ENCODE assay signal across 8 cellular contexts in the genomic region with DNA sequence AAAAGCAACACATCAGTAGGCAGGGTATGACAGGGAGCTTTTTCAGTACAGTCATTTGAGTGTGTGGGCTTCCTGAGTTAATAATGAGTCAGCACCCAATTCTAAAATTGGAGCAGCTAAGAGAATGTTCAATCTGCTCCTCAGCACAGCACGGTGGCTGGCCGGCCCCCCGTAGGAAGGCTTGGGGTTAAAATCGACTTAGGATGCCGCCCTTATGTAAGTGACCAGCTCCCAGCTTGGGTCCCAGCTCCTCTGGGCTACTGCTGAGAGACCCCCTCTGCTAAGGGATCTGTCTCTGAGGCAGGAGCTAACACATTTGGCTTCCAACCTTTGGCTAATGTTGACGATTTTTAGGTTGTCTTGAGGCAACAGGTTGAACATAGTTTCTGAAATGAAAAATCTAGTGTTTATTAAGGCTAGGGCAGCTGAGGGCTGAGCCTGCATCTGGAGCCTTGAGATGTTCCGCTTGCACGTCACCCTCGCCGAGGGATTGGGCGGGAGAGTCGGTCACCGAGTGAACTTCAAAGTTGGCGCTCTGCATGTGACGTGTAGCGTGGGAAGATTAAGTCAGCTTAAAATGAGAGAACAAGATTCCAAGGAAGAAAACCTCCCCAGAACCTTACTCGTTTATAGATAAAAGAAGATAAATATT.
DNase-seq lines count a peak whose midpoint lies in the region; ATAC-seq and TF ChIP-seq lines count a peak whose summit lies in the region.
"Not testable (repeated sequence)": the region's sequence is repeated elsewhere in the genome, so short reads cannot be mapped to it uniquely, and the experiment has no call there.

No MANE protein-coding gene starts in this region.

- not testable (repeated sequence) for H3K79me2 ChIP-seq in SU-DHL-6 (ENCODE audit: insufficient read depth, low read length); trophoblast cell (ENCODE audit: control insufficient read depth, insufficient read depth, low read length, poor library complexity)

- H3K27me3 ChIP-seq in SU-DHL-6 (ENCODE audit: low read length); adipocyte (replicated peaks; ENCODE audit: control insufficient read depth, insufficient read depth, low read length); trophoblast cell (ENCODE audit: insufficient read depth, low read length): not testable (repeated sequence)

- DNase-seq in AG04449 (ENCODE audit: low read depth, low spot score); Right ventricle myocardium superior; trophoblast cell: not testable (repeated sequence)
- peak; percentile 24 for DNase-seq in adipocyte (ENCODE audit: low read depth)

- H4K8ac ChIP-seq in trophoblast cell (ENCODE audit: low read depth, low read length): not testable (repeated sequence)

- H3K79me1 ChIP-seq in trophoblast cell (ENCODE audit: low read length): not testable (repeated sequence)

- ATAC-seq in GM18868 (IDR thresholded peaks at IDR 0.05; ENCODE audit: unreplicated experiment) (peak; percentile 81), HG02571 (IDR thresholded peaks at IDR 0.05; ENCODE audit: unreplicated experiment) (peak; percentile 59), HG03520 (IDR thresholded peaks at IDR 0.05; ENCODE audit: unreplicated experiment) (peak; percentile 60), Right ventricle myocardium superior (ENCODE audit: poor library complexity) (peak; percentile 41)

- H3K18ac ChIP-seq in trophoblast cell (ENCODE audit: low read length): not testable (repeated sequence)

- H3K9me2 ChIP-seq in SU-DHL-6 (replicated peaks; ENCODE audit: insufficient read depth, low read length): not testable (repeated sequence)

- H2AFZ ChIP-seq in SU-DHL-6 (ENCODE audit: low read depth, low read length, severe bottlenecking); trophoblast cell (ENCODE audit: insufficient read depth, low read length, poor library complexity): not testable (repeated sequence)

- H3K36me3 ChIP-seq in SU-DHL-6 (ENCODE audit: low read length); adipocyte (ENCODE audit: control insufficient read depth, insufficient read depth, low read length, severe bottlenecking); trophoblast cell (ENCODE audit: control insufficient read depth in 1 of 2, insufficient read depth in 2 of 2, low read length in 2 of 2): not testable (repeated sequence)

- not testable (repeated sequence) for H3K14ac ChIP-seq in trophoblast cell (ENCODE audit: low read length)

- not testable (repeated sequence) for H2AK5ac ChIP-seq in trophoblast cell (ENCODE audit: low read length)

- intact Hi-C loops in Right ventricle myocardium superior (cut with DNase I): not testable (repeated sequence)

- not testable (repeated sequence) for H3F3A ChIP-seq in SU-DHL-6 (ENCODE audit: insufficient read depth)

- CTCF ChIA-PET in AG04449 (lab: Yijun Ruan, JAX): not testable (repeated sequence)

- peak overlapping the region; percentile 2 for H2BK5ac ChIP-seq in trophoblast cell (ENCODE audit: low read depth, low read length, poor library complexity)

- H3K4me2 ChIP-seq in SU-DHL-6 (ENCODE audit: low read depth, low read length, poor library complexity, severe bottlenecking): peak overlapping the region; percentile 41
- H3K4me2 ChIP-seq in trophoblast cell (ENCODE audit: low read length): peak overlapping the region; percentile 63

- not testable (repeated sequence) for H2BK120ac ChIP-seq in trophoblast cell (ENCODE audit: insufficient read depth, low read length, poor library complexity)

- not testable (repeated sequence) for H3K23ac ChIP-seq in trophoblast cell (ENCODE audit: low read length)

- no CpG with 5 or more reads among the region's 17 CpGs for WGBS in trophoblast cell (ENCODE audit: extremely low coverage, insufficient coverage, insufficient read length)

- not testable (repeated sequence) for H4K12ac ChIP-seq in trophoblast cell (ENCODE audit: low read depth, low read length)

- not testable (repeated sequence) for H3K9ac ChIP-seq in SU-DHL-6 (ENCODE audit: low read length)
- H3K9ac ChIP-seq in adipocyte (ENCODE audit: low read length) (peak overlapping the region; percentile 81), trophoblast cell (ENCODE audit: low read length) (peak overlapping the region; percentile 78)

- not testable (repeated sequence) for H3K4ac ChIP-seq in trophoblast cell (ENCODE audit: low read depth, low read length)

- not testable (repeated sequence) for H3K27ac ChIP-seq in SU-DHL-6 (ENCODE audit: low read depth, low read length)
- H3K27ac ChIP-seq in trophoblast cell (ENCODE audit: low read depth, low read length): peak overlapping the region; percentile 33

- H3K4me1 ChIP-seq in adipocyte (ENCODE audit: control insufficient read depth, insufficient read depth, low read length): peaks cover 11% of the 10 kb centered on the region
- not testable (repeated sequence) for H3K4me1 ChIP-seq in trophoblast cell (ENCODE audit: control insufficient read depth in 1 of 2, insufficient read depth in 2 of 2, low read length in 2 of 2)

- not testable (repeated sequence) for H4K20me1 ChIP-seq in SU-DHL-6 (ENCODE audit: low read depth, low read length)

- POLR2A ChIA-PET in AG04449 (lab: Yijun Ruan, JAX): not testable (repeated sequence)

- not testable (repeated sequence) for TF ChIP-seq CTCF in AG04449 (IDR thresholded peaks at IDR 0.05; ENCODE audit: insufficient read depth, low read length, missing control alignments); SU-DHL-6 (IDR thresholded peaks at IDR 0.05; ENCODE audit: insufficient read depth, low read length, poor library complexity, severe bottlenecking)

- H2BK12ac ChIP-seq in trophoblast cell (ENCODE audit: low read length): peak overlapping the region; percentile 15

- peak overlapping the region; percentile 61 for H3K4me3 ChIP-seq in AG04449 (ENCODE audit: low read depth, low read length)
- H3K4me3 ChIP-seq in SU-DHL-6 (ENCODE audit: insufficient read depth, low read length, poor library complexity, severe bottlenecking); trophoblast cell (ENCODE audit: low read depth, low read length): not testable (repeated sequence)
- H3K4me3 ChIP-seq in adipocyte (ENCODE audit: low read length): peak overlapping the region; percentile 79

- H3K9me3 ChIP-seq in SU-DHL-6 (ENCODE audit: insufficient read depth, low read length); adipocyte (ENCODE audit: control insufficient read depth, low read length); trophoblast cell (ENCODE audit: insufficient read depth, low read depth, low read length): not testable (repeated sequence)

- peak overlapping the region; percentile 39 for H4K91ac ChIP-seq in trophoblast cell (ENCODE audit: low read depth, low read length)
